ENCODE assay signal across 10 cellular contexts in genomic region chr1:53896673-53897229, GRCh38. TPM values are rescaled to one million over a fixed set of nuclear protein-coding genes. Genes with fewer than 3 reads are reported as not detected.
DNase-seq lines count a peak whose midpoint lies in the region; ATAC-seq and TF ChIP-seq lines count a peak whose summit lies in the region.
"Had no signal": no experiment of that assay in that cellular context is flagged by ENCODE, and none has a peak within 500 bp of the region (broad histone marks: within the 10 kb centered on the region; RNA-seq: fewer than 3 reads in every experiment).

No MANE protein-coding gene starts in this region.

- H3K9me3 ChIP-seq in ascending aorta (no peaks in the 10 kb centered on the region), stomach smooth muscle (ENCODE audit: control insufficient read depth in 2 of 2, low read length in 2 of 2) (no peaks in the 10 kb centered on the region), BE2C (no peaks in the 10 kb centered on the region)

- TF ChIP-seq CTCF in ascending aorta (IDR thresholded peaks at IDR 0.05) (no peak), BE2C (IDR thresholded peaks at IDR 0.05; ENCODE audit: low read depth, low read length) (no peak)

- DNase-seq in HCEC 1CT (peak; percentile 81), ascending aorta (ENCODE audit: low spot score in 2 of 2) (peak in 1 of 2 donors; percentile 80), inferior parietal cortex (ENCODE audit: extremely low spot score) (peak; percentile 68), dermis blood vessel endothelial cell (no peak), BE2C (no peak)
- DNase-seq: activated B cell treated with CpG ODN at 0.5 μM for 24 hours; NK-92 treated with Interleukin-12 subunit alpha and Interleukin-12 subunit beta, amount 100 ng/mL, for 24 hours had no signal

- H3K4me1 ChIP-seq in ascending aorta, result peaks cover 2 to 29% of the 10 kb centered on the region in 2 donors
- peaks cover 33% of the 10 kb centered on the region for H3K4me1 ChIP-seq in stomach smooth muscle (ENCODE audit: control insufficient read depth, insufficient read depth, low read length)
- no peaks in the 10 kb centered on the region for H3K4me1 ChIP-seq in BE2C

- H3K9ac ChIP-seq in stomach smooth muscle (ENCODE audit: low read length in 2 of 2), result peak overlapping the region in 1 of 2 donors; percentile 21

- no peak for ATAC-seq in HG03457 (IDR thresholded peaks at IDR 0.05; ENCODE audit: unreplicated experiment)
- ATAC-seq in GM18517 (IDR thresholded peaks at IDR 0.05; ENCODE audit: unreplicated experiment), result no peak

- H3K27ac ChIP-seq in ascending aorta, result peak overlapping the region; percentile 60 to 65
- peak overlapping the region; percentile 24 for H3K27ac ChIP-seq in stomach smooth muscle (ENCODE audit: low read length)

- H3K36me3 ChIP-seq in ascending aorta (no peaks in the 10 kb centered on the region), stomach smooth muscle (ENCODE audit: control insufficient read depth in 2 of 2, insufficient read depth in 2 of 2, low read length in 2 of 2) (no peaks in the 10 kb centered on the region), BE2C (no peaks in the 10 kb centered on the region)

- intact Hi-C loops in ascending aorta (cut with DNase I), result loop anchor here (10.0 kb wide), 1 partner anchor 598 kb away; no protein-coding TSS in a partner anchor

- H3K27me3 ChIP-seq in ascending aorta (no peaks in the 10 kb centered on the region), stomach smooth muscle (ENCODE audit: control insufficient read depth in 1 of 2, insufficient read depth in 2 of 2, low read length in 2 of 2) (no peaks in the 10 kb centered on the region), BE2C (no peaks in the 10 kb centered on the region)

- no peak overlapping the region for H3K4me3 ChIP-seq in ascending aorta
- peak overlapping the region in 1 of 2 donors; percentile 3 for H3K4me3 ChIP-seq in stomach smooth muscle (ENCODE audit: low read length in 2 of 2)
- no peak overlapping the region for H3K4me3 ChIP-seq in BE2C (ENCODE audit: low read depth, low read length)

RNA-seq across cellular contexts. Expression of gene DIO1, which starts 2.8 kb away (rescaled TPM):
- total RNA-seq in ascending aorta (not detected), dermis blood vessel endothelial cell (not detected in 2 replicates)
- polyA plus RNA-seq in BE2C (2012; ENCODE audit: insufficient read depth, insufficient read length, low read depth), result not detected
- total RNA-seq: activated B cell treated with CpG ODN at 0.5 μM for 24 hours had no signal

RNA-seq across cellular contexts. Expression of gene YIPF1, which starts 7.2 kb away (rescaled TPM):
- total RNA-seq in ascending aorta (17.0 TPM), dermis blood vessel endothelial cell (13.4 and 14.9 TPM in 2 replicates)
- 5.9 TPM for polyA plus RNA-seq in BE2C (2012; ENCODE audit: insufficient read depth, insufficient read length, low read depth)

RNA-seq across cellular contexts. Expression of gene IFT25, which starts 48.7 kb away (rescaled TPM):
- total RNA-seq in ascending aorta (not detected), dermis blood vessel endothelial cell (12.6 and 20.8 TPM in 2 replicates)
- polyA plus RNA-seq in BE2C (2012; ENCODE audit: insufficient read depth, insufficient read length, low read depth), result 0.65 TPM

RNA-seq across cellular contexts. Expression of gene LRRC42, which starts 49.4 kb away (rescaled TPM):
- 28.2 TPM for total RNA-seq in ascending aorta
- total RNA-seq in dermis blood vessel endothelial cell, result 23.6 and 28.2 TPM in 2 replicates
- polyA plus RNA-seq in BE2C (2012; ENCODE audit: insufficient read depth, insufficient read length, low read depth), result 7.5 TPM

RNA-seq across cellular contexts. Expression of gene NDC1, which starts 58.7 kb away (rescaled TPM):
- total RNA-seq in ascending aorta, result 9.3 TPM
- total RNA-seq in dermis blood vessel endothelial cell, result 15.0 and 36.8 TPM in 2 replicates
- polyA plus RNA-seq in BE2C (2012; ENCODE audit: insufficient read depth, insufficient read length, low read depth), result 11.0 TPM

Comparison
In these comparisons a context has a peak if more than half of its experiments do, and no peak if none do; other contexts are left out.
1. DNase-seq: peak in HCEC 1CT (single experiment) and inferior parietal cortex (single experiment); none in dermis blood vessel endothelial cell (single experiment) and BE2C (single experiment).
2. RNA of gene IFT25, which starts 48.7 kb away (total RNA-seq): 12.6 to 20.8 TPM in dermis blood vessel endothelial cell; not detected in ascending aorta (single experiment); every median in the first group is over 10 times any median in the second.